Comparison of ENCODE assay signal across 8 cellular contexts in genomic region chr4:146029939-146030710, GRCh38.
DNase-seq lines count a peak whose midpoint lies in the region; ATAC-seq and TF ChIP-seq lines count a peak whose summit lies in the region.

No MANE protein-coding gene starts in this region.

- H3K4me1 ChIP-seq in HUES48 (ENCODE audit: control insufficient read depth, insufficient read depth, low read length) (peaks cover 32% of the 10 kb centered on the region), endodermal cell (ENCODE audit: control insufficient read depth, insufficient read depth, low read length) (no peaks in the 10 kb centered on the region)

- H3K27ac Mint-ChIP-seq in nephron: peak overlapping the region in 2 of 3 experiments; percentile 3 to 19
- H3K27ac Mint-ChIP-seq in endodermal cell: no peak overlapping the region

- H3K9me3 Mint-ChIP-seq in nephron (peaks cover 7% of the 10 kb centered on the region), endodermal cell (peaks cover 12% of the 10 kb centered on the region)

- no peaks in the 10 kb centered on the region for H3K9me3 ChIP-seq in HUES48 (ENCODE audit: control insufficient read depth, insufficient read depth, low read length)
- no peaks in the 10 kb centered on the region for H3K9me3 ChIP-seq in endodermal cell (ENCODE audit: control insufficient read depth, low read length)

- H3K27me3 Mint-ChIP-seq in nephron (ENCODE audit: low read depth) (no peaks in the 10 kb centered on the region), endodermal cell (ENCODE audit: insufficient read depth) (no peaks in the 10 kb centered on the region)

- H3K4me1 Mint-ChIP-seq in nephron (peaks cover 5% of the 10 kb centered on the region), endodermal cell (peaks cover 21% of the 10 kb centered on the region)

- no peak overlapping the region; the same call in 1 of the 2 replicates for H3K9ac ChIP-seq in HUES48 (ENCODE audit: low read depth, low read length)
- H3K9ac ChIP-seq in endodermal cell (ENCODE audit: extremely low read depth, low read length, poor library complexity, severe bottlenecking): no peak overlapping the region

- WGBS in endodermal cell (ENCODE audit: insufficient coverage in 1 of 2, insufficient read length in 1 of 2), 2 experiments: 0 to 63% methylated on average over 2 to 8 of the region's 8 CpGs

- no peak overlapping the region for H3K4me3 Mint-ChIP-seq in nephron
- H3K4me3 Mint-ChIP-seq in endodermal cell: no peak overlapping the region

- no peak for TF ChIP-seq CTCF in nephron (IDR thresholded peaks at IDR 0.05; ENCODE audit: unreplicated experiment in 3 of 3)
- TF ChIP-seq CTCF in endodermal cell (conservative IDR thresholded peaks at IDR 0.05): no peak

- H3K27ac ChIP-seq in HUES48 (ENCODE audit: low read depth, low read length) (peak overlapping the region; percentile 57), endodermal cell (ENCODE audit: low read depth, low read length) (no peak overlapping the region)

- ATAC-seq in GM18520 (IDR thresholded peaks at IDR 0.05; ENCODE audit: unreplicated experiment) (peak; percentile 90), GM21737 (IDR thresholded peaks at IDR 0.05; ENCODE audit: unreplicated experiment) (peak; percentile 78)

- no peaks in the 10 kb centered on the region for H3K36me3 Mint-ChIP-seq in nephron (ENCODE audit: low read depth)
- H3K36me3 Mint-ChIP-seq in endodermal cell (ENCODE audit: low read depth): no peaks in the 10 kb centered on the region

- H3K27me3 ChIP-seq in HUES48 (ENCODE audit: control insufficient read depth, insufficient read depth, low read length) (no peaks in the 10 kb centered on the region), endodermal cell (ENCODE audit: control insufficient read depth, insufficient read depth, low read length, poor library complexity, severe bottlenecking) (no peaks in the 10 kb centered on the region)

- no peaks in the 10 kb centered on the region for H3K36me3 ChIP-seq in HUES48 (ENCODE audit: control insufficient read depth, insufficient read depth, low read length)
- no peaks in the 10 kb centered on the region for H3K36me3 ChIP-seq in endodermal cell (ENCODE audit: control insufficient read depth, insufficient read depth, low read length)

- H3K4me3 ChIP-seq in HUES48 (ENCODE audit: low read depth, low read length) (no peak overlapping the region), endodermal cell (ENCODE audit: low read length) (no peak overlapping the region)

- no peak for DNase-seq in SK-N-DZ (ENCODE audit: low spot score)
- DNase-seq in endodermal cell: no peak
- DNase-seq in HCEC 1CT: no peak
- no peak for DNase-seq in SIG-M5 (lab: John Stamatoyannopoulos, UW)
